In the genomic region with DNA sequence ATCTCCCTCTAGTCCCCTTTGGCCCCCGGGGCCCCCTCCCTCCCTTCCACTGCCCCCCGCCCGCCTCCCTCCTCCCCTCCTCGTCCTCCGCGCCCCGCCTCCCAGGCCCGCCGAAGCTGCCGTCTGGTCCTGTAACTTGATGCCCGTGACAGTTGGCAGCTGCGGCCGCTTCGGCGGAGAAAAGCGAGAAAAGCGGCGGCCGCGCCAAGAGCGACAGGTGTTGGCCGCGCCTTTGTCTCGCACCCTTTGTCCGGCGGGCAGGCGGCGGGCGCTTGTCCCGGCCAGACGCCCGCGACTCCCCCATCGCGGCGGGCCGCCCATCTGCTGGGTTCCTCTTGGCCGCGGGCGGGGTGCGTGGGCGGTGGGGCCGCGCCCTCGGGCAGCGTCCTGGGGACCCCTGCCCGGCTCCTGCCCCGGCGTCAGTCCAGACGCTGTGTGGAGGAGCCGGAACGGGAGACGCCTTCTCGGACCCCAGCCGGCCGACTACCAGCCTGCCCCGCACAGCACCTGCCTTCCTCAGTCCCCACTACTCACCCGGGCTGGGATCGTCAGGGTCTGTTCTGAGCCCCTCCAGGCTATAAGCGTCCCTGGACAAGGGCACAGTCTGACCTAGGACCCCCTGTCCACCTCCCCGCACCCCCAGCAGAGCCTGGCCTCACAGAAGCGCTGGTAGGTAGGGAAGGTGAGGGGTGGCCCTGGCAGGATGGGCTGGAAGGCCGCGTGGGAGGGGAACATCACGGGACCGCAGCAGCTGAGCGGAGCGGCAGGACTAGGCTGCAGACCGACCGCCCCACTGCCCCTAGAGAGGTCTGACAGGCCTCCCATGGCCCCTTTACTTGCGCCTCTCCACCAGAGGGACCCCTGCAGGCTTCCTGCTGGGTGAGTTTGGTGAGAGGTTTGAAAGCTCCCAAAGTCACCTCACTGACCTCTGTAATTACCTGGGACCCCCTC, we compare ENCODE assay signal across 2 cellular contexts.
TF ChIP-seq lines count a peak whose summit lies in the region.

No MANE protein-coding gene starts in this region.

TF ChIP-seq in A549, 52 proteins besides CTCF, POLR2A, EP300 and RAD21:
- TF ChIP-seq CEBPB (IDR thresholded peaks at IDR 0.05) (no peak), NPAS2 (CRISPR knock-in tag; IDR thresholded peaks at IDR 0.05; ENCODE audit: borderline replicate concordance) (no peak), EHMT2 (IDR thresholded peaks at IDR 0.05; ENCODE audit: low read depth) (no peak), MYC (IDR thresholded peaks at IDR 0.05; ENCODE audit: borderline replicate concordance, low read length) (no peak), CBX2 (IDR thresholded peaks at IDR 0.05; ENCODE audit: borderline replicate concordance, low read depth) (no peak), EHF (CRISPR knock-in tag; IDR thresholded peaks at IDR 0.05) (no peak), ESRRA (IDR thresholded peaks at IDR 0.05; ENCODE audit: borderline replicate concordance, low read length) (no peak), ZC3H11A (IDR thresholded peaks at IDR 0.05) (no peak), FOXS1 (CRISPR knock-in tag; IDR thresholded peaks at IDR 0.05) (no peak), KDM5A (IDR thresholded peaks at IDR 0.05) (no peak), MAFK (IDR thresholded peaks at IDR 0.05; ENCODE audit: partially characterized antibody) (no peak), HEYL (CRISPR knock-in tag; IDR thresholded peaks at IDR 0.05) (no peak), NFE2L2 (conservative IDR thresholded peaks at IDR 0.05; ENCODE audit: low read length) (no peak), HOXA7 (CRISPR knock-in tag; IDR thresholded peaks at IDR 0.05) (no peak), ZNF302 (CRISPR knock-in tag; IDR thresholded peaks at IDR 0.05) (no peak), HOXB5 (CRISPR knock-in tag; IDR thresholded peaks at IDR 0.05) (no peak)
TF ChIP-seq in A549: peak in this region for 0.

TF ChIP-seq in GM12878, 131 proteins besides CTCF, POLR2A, EP300 and RAD21:
- TF ChIP-seq EGR1 (IDR thresholded peaks at IDR 0.05; ENCODE audit: borderline replicate concordance in 1 of 2, low read depth in 2 of 2, low read length in 2 of 2): peak in 1 of 2 experiments; percentile 62; a peak in 1 of 3 replicates
- TF ChIP-seq TCF12 (IDR thresholded peaks at IDR 0.05; ENCODE audit: low read depth, low read length): peak; percentile 74
- peak in 1 of 2 experiments; percentile 36; a peak in 2 of 4 replicates for TF ChIP-seq BHLHE40 (IDR thresholded peaks at IDR 0.05; ENCODE audit: borderline replicate concordance in 1 of 2, low read depth in 2 of 2, low read length in 1 of 2)
- no peak for TF ChIP-seq RCOR1 (conservative IDR thresholded peaks at IDR 0.05; ENCODE audit: low read depth, low read length)
- TF ChIP-seq DPF2 (IDR thresholded peaks at IDR 0.05): 0 out of 2 replicates have a peak, but pooled peaks have one; percentile 35
- TF ChIP-seq SMARCA5 (IDR thresholded peaks at IDR 0.05): no peak
TF ChIP-seq in GM12878: peak in this region for 4.
